ENCODE assay signal across 8 cellular contexts in genomic region chr13:71867101-71867814, GRCh38. TPM values are rescaled to one million over a fixed set of nuclear protein-coding genes. Genes with fewer than 3 reads are reported as not detected.
DNase-seq lines count a peak whose midpoint lies in the region; ATAC-seq and TF ChIP-seq lines count a peak whose summit lies in the region.

DACH1 (minus strand) TSS chr13:71867204.

- no peak within 1 kb of the TSS for H3K9ac ChIP-seq in NT2/D1 (ENCODE audit: insufficient read length, low read depth)

- TF ChIP-seq CTCF in GM12864 (IDR thresholded peaks at IDR 0.05; ENCODE audit: low read depth, low read length, missing control alignments) (no peak), retinal pigment epithelial cell (conservative IDR thresholded peaks at IDR 0.05; ENCODE audit: low read depth, low read length) (no peak)

- H3K4me1 ChIP-seq in NT2/D1 (ENCODE audit: insufficient read depth, insufficient read length), result no peaks in the 10 kb centered on the region

- DNase-seq in A172 (ENCODE audit: low spot score) (peak; percentile 37), GM12864 (ENCODE audit: low read depth) (no peak), NT2/D1 (ENCODE audit: low read depth, low spot score) (no peak), T47D (ENCODE audit: low read depth in 1 of 2, low spot score in 1 of 2) (peak; percentile 46 to 86), iPS-NIHi11 (ENCODE audit: low spot score) (peak; percentile 33), retinal pigment epithelial cell (ENCODE audit: low read depth) (peak; percentile 84)

- no peaks in the 10 kb centered on the region for H3K9me3 ChIP-seq in NT2/D1 (ENCODE audit: insufficient read depth, low read length)

- in situ Hi-C loops in T47D (cut with HindIII; ENCODE audit: low pct_unique_long_range_greater_than_20kb, low sequenced_read_pairs), result no loop called here

- H3K36me3 ChIP-seq in NT2/D1 (ENCODE audit: insufficient read depth, insufficient read length, low read length), result no peaks in the 10 kb centered on the region

- H3K4me3 ChIP-seq in GM12864 (ENCODE audit: low read depth, low read length) (peak within 1 kb of the TSS; percentile 37; the same call in 1 of the 2 replicates), NT2/D1 (ENCODE audit: insufficient read length, low read depth) (peak within 1 kb of the TSS; percentile 42), retinal pigment epithelial cell (ENCODE audit: low read length) (peak within 1 kb of the TSS; percentile 97)

- H3K27me3 ChIP-seq in NT2/D1 (ENCODE audit: insufficient read depth, insufficient read length), result peaks cover 40% of the 10 kb centered on the region

- peak; percentile 44 for ATAC-seq in HG03565 (IDR thresholded peaks at IDR 0.05; ENCODE audit: unreplicated experiment)
- no peak for ATAC-seq in HG02763 (IDR thresholded peaks at IDR 0.05; ENCODE audit: unreplicated experiment)

RNA-seq across cellular contexts. Expression of gene DACH1, which starts in this region (rescaled TPM):
- total RNA-seq in A172 (2014; rRNA removed; shearing (Covaris generic)), result not detected in 2 replicates

Comparison
In these comparisons a context has a peak if more than half of its experiments do, and no peak if none do; other contexts are left out.
1. Peak in DNase-seq in A172; RNA of the gene not detected or under 1 TPM.
2. DNase-seq: peak in T47D (2 of 2), iPS-NIHi11 (single experiment) and retinal pigment epithelial cell (single experiment); none in GM12864 (single experiment) and NT2/D1 (single experiment).
3. H3K4me3 ChIP-seq: peak in every context shown above with its lines; median percentile 97 in retinal pigment epithelial cell; 42 in NT2/D1; 37 in GM12864.